Comparison of ENCODE assay signal across 14 cellular contexts in genomic region chr5:37283214-37283820, GRCh38.
"Had no signal": no experiment of that assay in that cellular context is flagged by ENCODE, and none has a peak within 500 bp of the region (broad histone marks: within the 10 kb centered on the region; RNA-seq: fewer than 3 reads in every experiment).

No MANE protein-coding gene starts in this region.

- ATAC-seq: esophagus mucosa; heart left ventricle; left colon; left ventricle myocardium superior; naive thymus-derived CD4-positive, alpha-beta T cell; stimulated activated naive B cell treated with anti-CD40 and anti-IgM and Interleukin-4, amounts not matched to agents 10 μg/mL and 1 μg/mL and 100 μg/mL, for 72 hours had no signal

- H3K4me3 Mint-ChIP-seq: naive thymus-derived CD4-positive, alpha-beta T cell; nephron progenitor cell; stimulated activated naive B cell treated with anti-CD40 and anti-IgM and Interleukin-4, amounts not matched to agents 10 μg/mL and 1 μg/mL and 100 μg/mL, for 72 hours had no signal

- H3K27me3 Mint-ChIP-seq: stimulated activated naive B cell treated with anti-CD40 and anti-IgM and Interleukin-4, amounts not matched to agents 10 μg/mL and 1 μg/mL and 100 μg/mL, for 72 hours had no signal

- DNase-seq: effector memory CD4-positive, alpha-beta T cell; heart left ventricle; hippocampal formation; left colon; left ventricle myocardium superior; naive thymus-derived CD4-positive, alpha-beta T cell; nephron progenitor cell; posterior cingulate gyrus; sigmoid colon; stimulated activated CD4-positive, alpha-beta T cell treated with anti-CD3 and anti-CD28 coated beads, Interleukin-2, amount 100 ng/mL, for 24 hours; stimulated activated CD4-positive, alpha-beta T cell treated with anti-CD3 and anti-CD28 coated beads, Interleukin-4, amount 100 ng/mL, for 4 hours; stimulated activated naive B cell treated with anti-CD40 and anti-IgM and Interleukin-4, amounts not matched to agents 10 μg/mL and 1 μg/mL and 100 μg/mL, for 72 hours; trophoblast cell had no signal

- H3K27ac Mint-ChIP-seq: naive thymus-derived CD4-positive, alpha-beta T cell; nephron progenitor cell; stimulated activated naive B cell treated with anti-CD40 and anti-IgM and Interleukin-4, amounts not matched to agents 10 μg/mL and 1 μg/mL and 100 μg/mL, for 72 hours had no signal

- H3K4me1 Mint-ChIP-seq: naive thymus-derived CD4-positive, alpha-beta T cell; nephron progenitor cell; stimulated activated naive B cell treated with anti-CD40 and anti-IgM and Interleukin-4, amounts not matched to agents 10 μg/mL and 1 μg/mL and 100 μg/mL, for 72 hours had no signal
